13 cellular contexts compared by ENCODE assay signal in the genomic region with DNA sequence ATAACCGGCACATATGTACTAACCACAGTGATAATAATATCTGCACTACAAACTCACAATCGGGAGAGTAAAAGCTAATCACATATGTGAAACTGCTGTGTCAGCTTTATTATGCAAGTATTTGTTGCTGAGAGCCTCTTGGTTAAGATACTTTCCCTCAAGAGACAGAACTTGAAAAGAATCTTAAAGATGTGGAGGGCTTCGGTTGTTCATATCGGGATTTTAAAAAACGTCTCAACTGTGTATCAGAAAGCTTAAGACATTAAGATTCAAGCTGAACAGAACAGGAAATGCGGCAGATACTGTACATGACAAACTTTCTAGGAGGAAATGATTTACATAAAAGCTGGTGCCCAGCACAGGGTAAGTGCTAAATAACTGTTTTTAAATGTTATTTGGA. TPM values are rescaled to one million over a fixed set of nuclear protein-coding genes. Genes with fewer than 3 reads are reported as not detected.
DNase-seq lines count a peak whose midpoint lies in the region; ATAC-seq and TF ChIP-seq lines count a peak whose summit lies in the region.
"Had no signal": no experiment of that assay in that cellular context is flagged by ENCODE, and none has a peak within 500 bp of the region (broad histone marks: within the 10 kb centered on the region; RNA-seq: fewer than 3 reads in every experiment).

No MANE protein-coding gene starts in this region.

- no peak for TF ChIP-seq EP300 in suprapubic skin (IDR thresholded peaks at IDR 0.05)

- H3K27me3 Mint-ChIP-seq in activated CD8-positive, alpha-beta T cell treated with anti-CD3 and anti-CD28 coated beads, Interleukin-2, amount 10 ng/mL, durations not matched to agents 7 days and 5 days (ENCODE audit: low read depth) = peaks cover 28% of the 10 kb centered on the region
- H3K27me3 Mint-ChIP-seq in activated CD8-positive, alpha-beta T cell treated with anti-CD3 and anti-CD28 coated beads for 36 hours = peaks cover 17% of the 10 kb centered on the region

- peaks cover 89% of the 10 kb centered on the region for H3K4me1 ChIP-seq in OCI-LY3 (ENCODE audit: low read length)
- peaks cover 35% of the 10 kb centered on the region for H3K4me1 ChIP-seq in suprapubic skin

- peaks cover 16% of the 10 kb centered on the region for H3K4me1 Mint-ChIP-seq in activated CD8-positive, alpha-beta T cell treated with anti-CD3 and anti-CD28 coated beads, Interleukin-2, amount 10 ng/mL, durations not matched to agents 7 days and 5 days (ENCODE audit: low read depth)
- H3K4me1 Mint-ChIP-seq in activated CD8-positive, alpha-beta T cell treated with anti-CD3 and anti-CD28 coated beads for 36 hours (ENCODE audit: low read depth) = peaks cover 13% of the 10 kb centered on the region

- no peak for ATAC-seq in activated CD8-positive, alpha-beta T cell treated with anti-CD3 and anti-CD28 coated beads, Interleukin-2, amount 10 ng/mL, durations not matched to agents 7 days and 5 days
- ATAC-seq in activated CD8-positive, alpha-beta T cell treated with anti-CD3 and anti-CD28 coated beads for 36 hours = no peak
- no peak for ATAC-seq in GM21423 (IDR thresholded peaks at IDR 0.05; ENCODE audit: unreplicated experiment)
- ATAC-seq in GM19328 (IDR thresholded peaks at IDR 0.05; ENCODE audit: unreplicated experiment) = no peak

- H3K9me3 Mint-ChIP-seq in activated CD8-positive, alpha-beta T cell treated with anti-CD3 and anti-CD28 coated beads, Interleukin-2, amount 10 ng/mL, durations not matched to agents 7 days and 5 days (ENCODE audit: insufficient read depth) = no peaks in the 10 kb centered on the region
- peaks cover 2% of the 10 kb centered on the region for H3K9me3 Mint-ChIP-seq in activated CD8-positive, alpha-beta T cell treated with anti-CD3 and anti-CD28 coated beads for 36 hours

- H3K36me3 ChIP-seq in OCI-LY3 (replicated peaks; ENCODE audit: low read depth, low read length) (peaks cover 2% of the 10 kb centered on the region), suprapubic skin (no peaks in the 10 kb centered on the region)
- H3K36me3 ChIP-seq: thoracic aorta had no signal

- H2AFZ ChIP-seq in OCI-LY3 (ENCODE audit: low read depth, low read length) = no peak overlapping the region

- 22% methylated on average over 6 of the region's 6 CpGs for WGBS in suprapubic skin

- peak overlapping the region; percentile 38 for H3K4me3 Mint-ChIP-seq in activated CD8-positive, alpha-beta T cell treated with anti-CD3 and anti-CD28 coated beads, Interleukin-2, amount 10 ng/mL, durations not matched to agents 7 days and 5 days
- H3K4me3 Mint-ChIP-seq in activated CD8-positive, alpha-beta T cell treated with anti-CD3 and anti-CD28 coated beads for 36 hours = no peak overlapping the region

- H3K4me2 ChIP-seq in OCI-LY3 (ENCODE audit: low read length) = peak overlapping the region; percentile 72

- H3K27ac Mint-ChIP-seq in activated CD8-positive, alpha-beta T cell treated with anti-CD3 and anti-CD28 coated beads, Interleukin-2, amount 10 ng/mL, durations not matched to agents 7 days and 5 days = no peak overlapping the region
- H3K27ac Mint-ChIP-seq in activated CD8-positive, alpha-beta T cell treated with anti-CD3 and anti-CD28 coated beads for 36 hours = no peak overlapping the region

- peak overlapping the region; percentile 79 for H3K4me3 ChIP-seq in OCI-LY3 (ENCODE audit: low read length)
- no peak overlapping the region for H3K4me3 ChIP-seq in suprapubic skin

- H3K9ac ChIP-seq in OCI-LY3 (ENCODE audit: low read length) = peak overlapping the region; percentile 57; the same call in 1 of the 2 replicates

- peak overlapping the region; percentile 91 for H3K27ac ChIP-seq in OCI-LY3 (ENCODE audit: low read length)
- H3K27ac ChIP-seq in suprapubic skin = peak overlapping the region; percentile 87

- intact Hi-C loops in activated CD8-positive, alpha-beta T cell treated with anti-CD3 and anti-CD28 coated beads for 36 hours (cut with micrococcal nuclease) = no loop called here

- no peaks in the 10 kb centered on the region for H3K9me3 ChIP-seq in OCI-LY3 (ENCODE audit: insufficient read depth, low read length)
- no peaks in the 10 kb centered on the region for H3K9me3 ChIP-seq in suprapubic skin
- H3K9me3 ChIP-seq: thoracic aorta had no signal

- DNase-seq in activated CD8-positive, alpha-beta T cell treated with anti-CD3 and anti-CD28 coated beads, Interleukin-2, amount 10 ng/mL, durations not matched to agents 7 days and 5 days = no peak
- no peak for DNase-seq in activated CD8-positive, alpha-beta T cell treated with anti-CD3 and anti-CD28 coated beads for 36 hours
- DNase-seq in germinal center (ENCODE audit: low spot score) (peak; percentile 14), suprapubic skin (ENCODE audit: low spot score in 2 of 2) (no peak)
- no peak for DNase-seq in activated CD4-positive, alpha-beta T cell treated with anti-CD3 and anti-CD28 coated beads for 48 hours
- DNase-seq: ACHN; activated T-cell treated with anti-CD3 and anti-CD28 coated beads for 4 hours; NK-92 treated with Interleukin-12 subunit alpha and Interleukin-12 subunit beta, amount 100 ng/mL, for 24 hours; stimulated activated CD4-positive, alpha-beta T cell treated with anti-CD3 and anti-CD28 coated beads, Interleukin-2, amount 100 ng/mL, for 24 hours had no signal

- no peak for TF ChIP-seq CTCF in activated CD8-positive, alpha-beta T cell treated with anti-CD3 and anti-CD28 coated beads for 36 hours (IDR thresholded peaks at IDR 0.05)
- TF ChIP-seq CTCF in OCI-LY3 (IDR thresholded peaks at IDR 0.05; ENCODE audit: low read depth, low read length) = no peak
- no peak for TF ChIP-seq CTCF in suprapubic skin (IDR thresholded peaks at IDR 0.05)

- H3K27me3 ChIP-seq in OCI-LY3 (ENCODE audit: low read depth, low read length) = no peaks in the 10 kb centered on the region
- H3K27me3 ChIP-seq in suprapubic skin = no peaks in the 10 kb centered on the region

- CTCF ChIA-PET in activated CD8-positive, alpha-beta T cell treated with anti-CD3 and anti-CD28 coated beads, Interleukin-2, amount 10 ng/mL, durations not matched to agents 7 days and 5 days (lab: Charles Lee) = interaction anchor here (1.0 to 2.7 kb wide), 5 partner anchors 14 to 244 kb away, joined by 3 to 10 read pairs (median 5); no protein-coding TSS in a partner anchor
- CTCF ChIA-PET in activated CD8-positive, alpha-beta T cell treated with anti-CD3 and anti-CD28 coated beads for 36 hours (lab: Charles Lee) = interaction anchor here (1.1 to 2.0 kb wide), 4 partner anchors 15 to 130 kb away, joined by 3 to 7 read pairs (median 4); no protein-coding TSS in a partner anchor

- no peaks in the 10 kb centered on the region for H3K36me3 Mint-ChIP-seq in activated CD8-positive, alpha-beta T cell treated with anti-CD3 and anti-CD28 coated beads, Interleukin-2, amount 10 ng/mL, durations not matched to agents 7 days and 5 days (ENCODE audit: low read depth)
- H3K36me3 Mint-ChIP-seq in activated CD8-positive, alpha-beta T cell treated with anti-CD3 and anti-CD28 coated beads for 36 hours (ENCODE audit: low read depth) = no peaks in the 10 kb centered on the region

- no peaks in the 10 kb centered on the region for H4K20me1 ChIP-seq in OCI-LY3 (ENCODE audit: insufficient read depth, low read length)

- no peaks in the 10 kb centered on the region for H3K79me2 ChIP-seq in OCI-LY3 (ENCODE audit: low read length)

- no peak for TF ChIP-seq POLR2A in suprapubic skin (IDR thresholded peaks at IDR 0.05)

- POLR2A ChIA-PET in activated CD8-positive, alpha-beta T cell treated with anti-CD3 and anti-CD28 coated beads, Interleukin-2, amount 10 ng/mL, durations not matched to agents 7 days and 5 days (lab: Charles Lee) = no interaction called here
- POLR2A ChIA-PET in activated CD8-positive, alpha-beta T cell treated with anti-CD3 and anti-CD28 coated beads for 36 hours (lab: Charles Lee) = interaction anchor here (0.7 to 1.1 kb wide), 3 partner anchors 8 to 146 kb away, joined by 3 read pairs; no protein-coding TSS in a partner anchor

RNA-seq across cellular contexts. Expression of gene HLF, which starts 27.5 kb away (rescaled TPM):
- total RNA-seq in activated CD8-positive, alpha-beta T cell treated with anti-CD3 and anti-CD28 coated beads, Interleukin-2, amount 10 ng/mL, durations not matched to agents 7 days and 5 days = under 1 TPM; 0.13 to 0.21 TPM
- under 1 TPM; 0.25 to 0.72 TPM for total RNA-seq in activated CD8-positive, alpha-beta T cell treated with anti-CD3 and anti-CD28 coated beads for 36 hours
- 10 to 100 TPM; 26.2 to 41.8 (median 36.5) TPM for total RNA-seq in suprapubic skin

Comparison
In these comparisons a context has a peak if more than half of its experiments do, and no peak if none do; other contexts are left out.
1. RNA of gene HLF, which starts 27.5 kb away (total RNA-seq): 26.2 to 41.8 TPM in suprapubic skin; 0.25 to 0.72 TPM in activated CD8-positive, alpha-beta T cell treated with anti-CD3 and anti-CD28 coated beads for 36 hours and 0.13 to 0.21 TPM in activated CD8-positive, alpha-beta T cell treated with anti-CD3 and anti-CD28 coated beads, Interleukin-2, amount 10 ng/mL, durations not matched to agents 7 days and 5 days; every median in the first group is over 10 times any median in the second.